Comparison of ENCODE assay signal across 37 cellular contexts in the genomic region with DNA sequence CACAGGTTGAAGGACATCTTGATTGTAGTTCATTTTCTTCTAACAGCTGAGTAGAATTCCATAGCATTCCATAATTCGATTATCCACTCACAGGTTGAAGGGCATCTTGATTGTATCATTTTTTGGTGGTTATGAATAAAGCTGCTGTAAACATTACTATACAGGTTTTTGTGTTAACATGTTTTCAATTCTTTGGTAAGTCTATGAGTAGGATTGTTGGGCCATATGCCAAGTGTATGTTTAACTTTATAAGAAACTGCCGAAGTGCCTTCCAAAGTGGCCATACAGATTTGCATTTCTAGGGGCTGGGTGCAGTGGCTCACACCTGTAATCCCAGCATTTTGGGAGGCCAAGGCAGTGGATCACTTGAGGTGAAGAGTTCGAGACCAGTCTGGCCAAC.
"Had no signal": no experiment of that assay in that cellular context is flagged by ENCODE, and none has a peak within 500 bp of the region (broad histone marks: within the 10 kb centered on the region; RNA-seq: fewer than 3 reads in every experiment).

No MANE protein-coding gene starts in this region.

- H3K36me3 ChIP-seq: brain microvascular endothelial cell, cardiac muscle cell had no signal

- H2AFZ ChIP-seq: PC-9 had no signal

- FAIRE-seq: RCC 7860 had no signal

- H3K4me3 ChIP-seq: cardiac muscle cell, PC-9 had no signal

- ATAC-seq: activated naive CD4-positive, alpha-beta T cell treated with anti-CD3 and anti-CD28 coated beads, Interleukin-2, amount 50 U/mL, for 72 hours; activated T-cell treated with anti-CD3 and anti-CD28 coated beads, Interleukin-2, amount 50 U/mL, for 4 hours; Right ventricle myocardium inferior had no signal

- H3K27me3 ChIP-seq: brain microvascular endothelial cell, cardiac muscle cell had no signal

- H3K27ac ChIP-seq: brain microvascular endothelial cell, cardiac muscle cell, KMS-11, PC-9, RWPE1, VCaP had no signal

- H3K4me2 ChIP-seq: KMS-11, PC-9 had no signal

- H3K9ac ChIP-seq: KMS-11 had no signal

- DNase-seq: activated B cell treated with CpG ODN at 0.5 μM for 24 hours; activated CD4-positive, alpha-beta memory T cell treated with anti-CD3 and anti-CD28 coated beads for 36 hours; activated CD4-positive, alpha-beta T cell treated with anti-CD3 and anti-CD28 coated beads for 4 hours; activated CD4-positive, alpha-beta T cell treated with anti-CD3 and anti-CD28 coated beads, Interleukin-2, amount 50 U/mL, for 1 hour; activated CD4-positive, CD25-positive, alpha-beta regulatory T cell treated with anti-CD3 and anti-CD28 coated beads, Interleukin-2, amount 50 U/mL, for 72 hours; activated CD8-positive, alpha-beta memory T cell treated with anti-CD3 and anti-CD28 coated beads, Interleukin-2, amount 50 U/mL, for 4 hours; activated gamma-delta T cell treated with Interleukin-2 at 50 U/mL for 16 hours; activated naive CD4-positive, alpha-beta T cell treated with anti-CD3 and anti-CD28 coated beads for 36 hours; activated T-cell treated with anti-CD3 and anti-CD28 coated beads for 4 hours; activated T-cell treated with anti-CD3 and anti-CD28 coated beads, Interleukin-2, amount 50 U/mL, for 4 hours; aorta; brain microvascular endothelial cell; MM.1S; MV-4-11; NCI-H1092; NCI-H146; NCI-H187; NCI-H2029 treated with DMSO at 0.1 percent for 48 hours; NCI-H2107; NCI-H2171; NCI-H510A; NCI-H526; NCI-H748 treated with DMSO at 0.1 percent for 48 hours; NK-92 treated with Interleukin-12 subunit alpha and Interleukin-12 subunit beta, amount 100 ng/mL, for 24 hours; PC-9; SIG-M5; SW 1271; T-helper 1 cell; T-helper 2 cell; T-helper 9 cell had no signal
